Comparison of ENCODE assay signal across 12 cellular contexts in the genomic region with DNA sequence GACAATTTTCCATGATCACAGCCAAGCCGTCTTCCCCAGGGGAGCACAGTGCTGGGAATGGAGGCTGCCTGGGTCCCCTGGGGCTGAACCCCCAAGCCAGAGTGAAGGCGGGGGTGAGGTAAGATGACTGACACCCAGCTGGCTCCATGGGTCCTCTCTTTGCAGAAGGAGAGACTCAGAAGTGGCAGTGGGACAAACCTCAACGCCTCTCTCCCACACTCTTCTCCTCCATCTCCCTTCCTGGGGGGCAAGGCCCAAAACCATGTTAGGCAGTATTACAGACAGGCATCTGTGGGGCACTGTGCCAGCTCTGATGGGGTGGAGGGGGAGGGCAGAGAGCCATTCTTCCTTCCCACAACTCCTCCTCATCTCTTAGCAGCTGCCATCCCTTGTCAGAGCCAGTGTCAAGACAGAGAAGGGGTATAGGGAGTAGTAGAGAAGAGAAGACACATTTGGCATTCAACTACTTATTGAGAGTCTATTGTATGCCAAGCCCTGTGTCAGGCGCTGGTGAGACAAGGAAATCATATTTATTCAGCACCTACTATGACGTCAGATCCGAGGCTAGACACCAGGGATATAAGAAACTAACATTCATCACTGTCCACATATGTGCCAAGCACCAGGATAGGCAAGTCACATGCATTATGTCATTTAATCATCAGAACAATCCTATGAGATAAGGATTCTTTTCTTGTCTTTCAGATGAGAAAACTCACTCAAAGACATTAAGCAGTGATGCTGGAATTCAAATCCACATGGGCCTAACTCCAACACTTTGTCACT. TPM values are rescaled to one million over a fixed set of nuclear protein-coding genes. Genes with fewer than 3 reads are reported as not detected.
DNase-seq lines count a peak whose midpoint lies in the region; ATAC-seq lines count a peak whose summit lies in the region.
"Had no signal": no experiment of that assay in that cellular context is flagged by ENCODE, and none has a peak within 500 bp of the region (broad histone marks: within the 10 kb centered on the region; RNA-seq: fewer than 3 reads in every experiment).

No MANE protein-coding gene starts in this region.

- DNase-seq in NCI-H524 (lab: John Stamatoyannopoulos, UW) = peak; percentile 8 to 28
- no peak for DNase-seq in NCI-H524 treated with DMSO at 0.1 percent for 48 hours (lab: John Stamatoyannopoulos, UW)
- DNase-seq in myocyte (ENCODE audit: low read depth) = peak; percentile 100
- DNase-seq in aorta = peak; percentile 76 to 85
- DNase-seq in SW480 (ENCODE audit: low spot score) = no peak
- DNase-seq in HK-2 (ENCODE audit: unreplicated experiment) = no peak
- DNase-seq: activated naive CD8-positive, alpha-beta T cell treated with anti-CD3 and anti-CD28 coated beads for 36 hours; effector CD8-positive, alpha-beta T cell; MV-4-11; stimulated activated CD4-positive, alpha-beta T cell treated with anti-CD3 and anti-CD28 coated beads, Interleukin-4, amount 100 ng/mL, for 4 hours had no signal

- H3K4me3 ChIP-seq in aorta (ENCODE audit: low read length in 2 of 2) = peak overlapping the region; percentile 54 to 84
- H3K4me3 ChIP-seq: ovary had no signal

- H3K27me3 ChIP-seq in aorta (ENCODE audit: control insufficient read depth in 1 of 2, insufficient read depth in 2 of 2, low read length in 1 of 2) = no peaks in the 10 kb centered on the region
- H3K27me3 ChIP-seq: ovary had no signal

- WGBS in aorta, 2 donors = 4 to 6% methylated on average over 6 of the region's 6 CpGs

- peaks cover 0 to 2% of the 10 kb centered on the region in 2 donors for H3K36me3 ChIP-seq in aorta (ENCODE audit: control insufficient read depth in 1 of 2, insufficient read depth in 2 of 2, low read length in 1 of 2)
- H3K36me3 ChIP-seq: ovary had no signal

- peak overlapping the region; percentile 77 to 90 for H3K27ac ChIP-seq in aorta (ENCODE audit: low read depth in 1 of 2, low read length in 2 of 2)
- H3K27ac ChIP-seq: ovary, RWPE1 had no signal

- peak; percentile 9 for ATAC-seq in aorta (ENCODE audit: low FRiP score)

- intact Hi-C loops in aorta (cut with DNase I) = loop anchor here in 1 of 2 donors (2.0 kb wide), 1 partner anchor 21 kb away; no protein-coding TSS in a partner anchor

- no peaks in the 10 kb centered on the region for H3K9me3 ChIP-seq in aorta (ENCODE audit: control insufficient read depth, low read length)
- H3K9me3 ChIP-seq: ovary had no signal

- H3K4me1 ChIP-seq in aorta (ENCODE audit: control insufficient read depth in 1 of 2, insufficient read depth in 2 of 2, low read length in 2 of 2) = peaks cover 0 to 1% of the 10 kb centered on the region in 2 donors

RNA-seq across cellular contexts. Expression of a gene that starts 3.5 kb away (rescaled TPM):
- total RNA-seq in myocyte = 1,498 and 1,557 TPM in 2 replicates
- 430 TPM for polyA plus RNA-seq in myocyte (2012)
- 100 to 1,000 TPM; 463 to 747 TPM for total RNA-seq in aorta
- 100 to 1,000 TPM in 1 of 2 donors, 10 to 100 TPM in 1; 76.1 to 633 TPM for polyA plus RNA-seq in aorta

RNA-seq across cellular contexts. Expression of a gene that starts 11.7 kb away (rescaled TPM):
- 104 and 106 TPM in 2 replicates for total RNA-seq in myocyte
- 242 TPM for polyA plus RNA-seq in myocyte (2012)
- total RNA-seq in aorta = 100 to 1,000 TPM in 1 of 2 donors, 10 to 100 TPM in 1; 87.3 to 115 TPM
- polyA plus RNA-seq in aorta = 100 to 1,000 TPM; 248 to 351 TPM

RNA-seq across cellular contexts. Expression of a gene that starts 16.0 kb away (rescaled TPM):
- total RNA-seq in myocyte (457 and 673 TPM in 2 replicates), aorta (10 to 100 TPM; 21.9 to 51.1 TPM)
- 71.1 TPM for polyA plus RNA-seq in myocyte (2012)
- polyA plus RNA-seq in aorta = 10 to 100 TPM; 16.7 to 49.4 TPM

RNA-seq across cellular contexts. Expression of a gene that starts 24.6 kb away (rescaled TPM):
- total RNA-seq in myocyte (2,565 and 2,632 TPM in 2 replicates), aorta (1,000 to 10,000 TPM; 1,107 to 1,135 TPM)
- 2,293 TPM for polyA plus RNA-seq in myocyte (2012)
- 1,000 to 10,000 TPM; 1,323 to 1,532 TPM for polyA plus RNA-seq in aorta

RNA-seq across cellular contexts. Expression of a gene that starts 38.8 kb away (rescaled TPM):
- 6.2 and 6.6 TPM in 2 replicates for total RNA-seq in myocyte
- polyA plus RNA-seq in myocyte (2012) = 14.3 TPM
- 1 to 10 TPM; 6.6 to 9.4 TPM for total RNA-seq in aorta
- polyA plus RNA-seq in aorta = 1 to 10 TPM; 3.0 to 4.2 TPM

Comparison
In these comparisons a context has a peak if more than half of its experiments do, and no peak if none do; other contexts are left out.
1. DNase-seq: peak in NCI-H524 (2 of 2), myocyte (single experiment) and aorta (2 of 2); none in NCI-H524 treated with DMSO at 0.1 percent for 48 hours (single experiment), SW480 (single experiment) and HK-2 (single experiment).